Comparison of ENCODE assay signal across 11 cellular contexts in the genomic region with DNA sequence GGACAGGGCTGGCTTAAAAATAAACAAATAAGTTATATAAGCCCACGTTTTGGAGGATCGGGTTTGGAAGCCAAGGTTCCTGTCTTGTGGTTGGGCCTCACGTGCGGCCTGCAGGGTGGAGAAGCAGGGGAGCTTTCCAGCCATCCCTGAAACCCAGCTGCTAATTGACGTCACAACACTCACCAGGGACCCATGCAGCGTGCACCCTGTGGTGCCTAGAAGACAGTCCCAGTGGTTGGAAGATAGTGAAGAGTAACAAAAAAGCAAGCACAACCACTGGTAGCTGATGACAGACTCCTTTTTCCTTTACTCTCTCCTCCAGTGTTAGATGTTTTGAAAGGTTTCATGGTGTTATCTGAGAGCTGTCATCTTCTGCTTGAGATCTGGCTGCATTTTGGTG.
DNase-seq lines count a peak whose midpoint lies in the region; ATAC-seq, FAIRE-seq and TF ChIP-seq lines count a peak whose summit lies in the region.
"Had no signal": no experiment of that assay in that cellular context is flagged by ENCODE, and none has a peak within 500 bp of the region (broad histone marks: within the 10 kb centered on the region; RNA-seq: fewer than 3 reads in every experiment).

No MANE protein-coding gene starts in this region.

- H2AK5ac ChIP-seq in mesenchymal stem cell (ENCODE audit: low read length, severe bottlenecking): no peak overlapping the region

- no peak for TF ChIP-seq POLR2A in GM12892 (IDR thresholded peaks at IDR 0.05; ENCODE audit: low read depth, low read length)

- no peak overlapping the region for H4K91ac ChIP-seq in mesenchymal stem cell (ENCODE audit: low read length)

- no peak for DNase-seq in GM12892 (ENCODE audit: insufficient read length)
- DNase-seq in Karpas-422: peak; percentile 32
- no peak for DNase-seq in mesenchymal stem cell
- DNase-seq in OCI-M2 (lab: John Stamatoyannopoulos, UW; ENCODE audit: unreplicated experiment): no peak
- no peak for DNase-seq in G401 (ENCODE audit: low spot score)
- DNase-seq in hypothalamus (lab: John Stamatoyannopoulos, UW): no peak
- DNase-seq: glutamatergic neuron, midbrain, NCI-H510A had no signal

- H2AFZ ChIP-seq in Karpas-422 (ENCODE audit: low read length) (no peak overlapping the region), mesenchymal stem cell (ENCODE audit: low read depth, low read length) (no peak overlapping the region)

- no peak overlapping the region for H2BK12ac ChIP-seq in mesenchymal stem cell (ENCODE audit: low read length in 2 of 2)

- H3K23ac ChIP-seq in mesenchymal stem cell (ENCODE audit: low read length in 2 of 2): no peak overlapping the region

- peak; percentile 36 for FAIRE-seq in GM12892 (lab: Jason Lieb, UNC)

- H3K14ac ChIP-seq in mesenchymal stem cell (ENCODE audit: low read length in 2 of 2): no peak overlapping the region

- no peaks in the 10 kb centered on the region for H3K9me2 ChIP-seq in Karpas-422 (replicated peaks; ENCODE audit: insufficient read depth, low read length)

- H3K27ac ChIP-seq in Karpas-422 (ENCODE audit: low read length): no peak overlapping the region
- H3K27ac ChIP-seq in mesenchymal stem cell (ENCODE audit: low read length, poor library complexity, severe bottlenecking): no peak overlapping the region

- no peak overlapping the region for H3K18ac ChIP-seq in mesenchymal stem cell (ENCODE audit: low read depth in 1 of 2, low read length in 2 of 2)

- H3K9ac ChIP-seq in Karpas-422 (ENCODE audit: low read length) (no peak overlapping the region), mesenchymal stem cell (ENCODE audit: low read length) (peak overlapping the region; percentile 62)

- H3K36me3 ChIP-seq in Karpas-422 (ENCODE audit: insufficient read depth, low read length) (no peaks in the 10 kb centered on the region), mesenchymal stem cell (ENCODE audit: control insufficient read depth in 1 of 2, insufficient read depth in 2 of 2, low read depth in 1 of 2, low read length in 2 of 2) (no peaks in the 10 kb centered on the region)

- peak; percentile 35 for ATAC-seq in GM21528 (IDR thresholded peaks at IDR 0.05; ENCODE audit: low FRiP score, unreplicated experiment)
- no peak for ATAC-seq in HG02852 (IDR thresholded peaks at IDR 0.05; ENCODE audit: unreplicated experiment)

- no peaks in the 10 kb centered on the region for H3K27me3 ChIP-seq in Karpas-422 (ENCODE audit: low read length)
- no peaks in the 10 kb centered on the region for H3K27me3 ChIP-seq in mesenchymal stem cell (ENCODE audit: control insufficient read depth in 1 of 2, insufficient read depth in 1 of 2, low read length in 2 of 2)

- H3K9me3 ChIP-seq in Karpas-422 (ENCODE audit: low read length) (no peaks in the 10 kb centered on the region), mesenchymal stem cell (ENCODE audit: control insufficient read depth, low read length) (no peaks in the 10 kb centered on the region)

- H3K79me1 ChIP-seq in mesenchymal stem cell (replicated peaks; ENCODE audit: low read length, poor library complexity, severe bottlenecking): no peaks in the 10 kb centered on the region

- no peaks in the 10 kb centered on the region for H3K79me2 ChIP-seq in Karpas-422 (ENCODE audit: low read length)

- H3K4me2 ChIP-seq in Karpas-422 (ENCODE audit: low read depth, low read length, poor library complexity, severe bottlenecking): no peak overlapping the region
- no peak overlapping the region for H3K4me2 ChIP-seq in mesenchymal stem cell (ENCODE audit: low read length, poor library complexity, severe bottlenecking)

- no peak overlapping the region for H2BK15ac ChIP-seq in mesenchymal stem cell (ENCODE audit: low read depth, poor library complexity, severe bottlenecking)

- in situ Hi-C loops in G401 (cut with HindIII; ENCODE audit: low sequenced_read_pairs): no loop called here

- peaks cover 3% of the 10 kb centered on the region for H3K4me1 ChIP-seq in Karpas-422 (ENCODE audit: low read length)
- peaks cover 2% of the 10 kb centered on the region for H3K4me1 ChIP-seq in mesenchymal stem cell (ENCODE audit: control insufficient read depth, insufficient read depth, low read depth, low read length)

- no peaks in the 10 kb centered on the region for H4K20me1 ChIP-seq in Karpas-422 (ENCODE audit: insufficient read depth, low read depth, low read length)

- H2BK5ac ChIP-seq in mesenchymal stem cell (ENCODE audit: low read depth, low read length, poor library complexity, severe bottlenecking): no peak overlapping the region

- no peak overlapping the region for H2BK120ac ChIP-seq in mesenchymal stem cell (ENCODE audit: low read depth, low read length)

- WGBS in mesenchymal stem cell: 87% methylated on average over 5 of the region's 6 CpGs

- H3K4ac ChIP-seq in mesenchymal stem cell (ENCODE audit: low read depth in 1 of 2, low read length in 2 of 2): no peak overlapping the region

- H3K4me3 ChIP-seq in Karpas-422 (ENCODE audit: low read length): no peak overlapping the region
- H3K4me3 ChIP-seq in mesenchymal stem cell (ENCODE audit: insufficient read depth in 1 of 2, low read depth in 1 of 2, low read length in 2 of 2): no peak overlapping the region

- no peak overlapping the region for H4K8ac ChIP-seq in mesenchymal stem cell (ENCODE audit: low read length)
